In genomic region chr15:57611938-57612337, GRCh38 we compare ENCODE assay signal across 10 cellular contexts. TPM values are rescaled to one million over a fixed set of nuclear protein-coding genes. Genes with fewer than 3 reads are reported as not detected.
DNase-seq lines count a peak whose midpoint lies in the region; ATAC-seq and TF ChIP-seq lines count a peak whose summit lies in the region.
"Had no signal": no experiment of that assay in that cellular context is flagged by ENCODE, and none has a peak within 500 bp of the region (broad histone marks: within the 10 kb centered on the region; RNA-seq: fewer than 3 reads in every experiment).

No MANE protein-coding gene starts in this region.

- TF ChIP-seq POLR2A in sigmoid colon (IDR thresholded peaks at IDR 0.05): no peak

- TF ChIP-seq EP300 in sigmoid colon (IDR thresholded peaks at IDR 0.05): no peak

- H3K27me3 ChIP-seq in H9 (ENCODE audit: insufficient read depth, low read length) (no peaks in the 10 kb centered on the region; the same call in 1 of the 2 replicates), sigmoid colon (no peaks in the 10 kb centered on the region)

- H4K5ac ChIP-seq in H9 (ENCODE audit: insufficient read length, low read depth, low read length): no peak overlapping the region

- intact Hi-C loops in left ventricle myocardium superior (cut with micrococcal nuclease) (loop anchor here (10.0 kb wide), 1 partner anchor 47 kb away; no protein-coding TSS in a partner anchor), sigmoid colon (cut with DNase I) (loop anchor here (1.0 kb wide), 1 partner anchor 52 kb away; no protein-coding TSS in a partner anchor), OCI-LY7 (cut with micrococcal nuclease; ENCODE audit: unreplicated experiment) (no loop called here)

- H3K4me2 ChIP-seq in H9 (ENCODE audit: insufficient read depth, insufficient read length, low read length) (no peak overlapping the region), OCI-LY7 (ENCODE audit: low read length) (no peak overlapping the region)

- H3K4ac ChIP-seq in H9 (ENCODE audit: low read depth, low read length): no peak overlapping the region

- POLR2A ChIA-PET in OCI-LY7 (lab: Charles Lee): no interaction called here

- H3K9me3 Mint-ChIP-seq in H9: no peaks in the 10 kb centered on the region
- H3K9me3 Mint-ChIP-seq: activated naive CD4-positive, alpha-beta T cell treated with anti-CD3 and anti-CD28 coated beads, Interleukin-2, amount 50 U/mL, for 72 hours; naive thymus-derived CD4-positive, alpha-beta T cell had no signal

- DNase-seq in H9 (no peak), amniotic epithelial cell (ENCODE audit: low read depth) (peak; percentile 54), left ventricle myocardium superior (peak; percentile 63), sigmoid colon (peak; percentile 77), OCI-LY7 (ENCODE audit: low spot score) (no peak), NCI-H2081 (lab: John Stamatoyannopoulos, UW) (no peak), SKM-1 treated with dmso at 0.1 percent for 144 hours (lab: John Stamatoyannopoulos, UW; ENCODE audit: unreplicated experiment) (no peak)
- no peak for DNase-seq in activated naive CD4-positive, alpha-beta T cell treated with anti-CD3 and anti-CD28 coated beads, Interleukin-2, amount 50 U/mL, for 16 hours

- no peak overlapping the region for H3K4me3 ChIP-seq in sigmoid colon
- no peak overlapping the region for H3K4me3 ChIP-seq in OCI-LY7 (ENCODE audit: low read depth, low read length, poor library complexity, severe bottlenecking)

- no peaks in the 10 kb centered on the region for H3K36me3 Mint-ChIP-seq in H9 (ENCODE audit: insufficient read depth in 1 of 3, low read depth in 3 of 3)
- H3K36me3 Mint-ChIP-seq: activated naive CD4-positive, alpha-beta T cell treated with anti-CD3 and anti-CD28 coated beads, Interleukin-2, amount 50 U/mL, for 72 hours had no signal

- no peaks in the 10 kb centered on the region for H3K79me1 ChIP-seq in H9 (ENCODE audit: insufficient read depth, low read depth, low read length, poor library complexity, severe bottlenecking)

- H3K79me2 ChIP-seq in H9 (ENCODE audit: insufficient read depth, low read length): no peaks in the 10 kb centered on the region
- H3K79me2 ChIP-seq in OCI-LY7 (ENCODE audit: insufficient read depth, low read depth, low read length): no peaks in the 10 kb centered on the region

- WGBS in H9 (ENCODE audit: extremely low coverage, insufficient read length, low lambda C conversion rate): no CpG with 5 or more reads among the region's 3 CpGs
- WGBS in sigmoid colon, 2 donors: 17 to 56% methylated on average over 3 of the region's 3 CpGs

- no peak overlapping the region for H2AK5ac ChIP-seq in H9 (ENCODE audit: insufficient read length, low read length)

- H3K36me3 ChIP-seq in sigmoid colon (no peaks in the 10 kb centered on the region), OCI-LY7 (ENCODE audit: insufficient read depth, low read length) (no peaks in the 10 kb centered on the region)

- BruUV-seq in OCI-LY7 (replicated peaks; lab: Mats Ljungman, UMichigan): no TSS peak

- H3K9me3 ChIP-seq in H9 (ENCODE audit: control insufficient read depth, low read depth, low read length) (no peaks in the 10 kb centered on the region), sigmoid colon (no peaks in the 10 kb centered on the region), OCI-LY7 (ENCODE audit: low read length) (no peaks in the 10 kb centered on the region)

- no peak overlapping the region for H3K4me3 Mint-ChIP-seq in H9
- H3K4me3 Mint-ChIP-seq: naive thymus-derived CD4-positive, alpha-beta T cell had no signal

- no peaks in the 10 kb centered on the region for H3K23me2 ChIP-seq in H9 (ENCODE audit: insufficient read length, low read depth, low read length, poor library complexity, severe bottlenecking)

- H3K18ac ChIP-seq in H9 (ENCODE audit: insufficient read length, low read depth, low read length): no peak overlapping the region

- H3K27ac ChIP-seq in H9 (ENCODE audit: insufficient read length, low read depth, low read length) (no peak overlapping the region), sigmoid colon (peak overlapping the region; percentile 42 to 84 (median 80)), OCI-LY7 (ENCODE audit: low read depth, low read length, poor library complexity, severe bottlenecking) (no peak overlapping the region)

- H2BK5ac ChIP-seq in H9 (ENCODE audit: insufficient read length, low read length): no peak overlapping the region

- no peaks in the 10 kb centered on the region for H4K20me1 ChIP-seq in H9 (ENCODE audit: control insufficient read depth, insufficient read depth, insufficient read length)
- H4K20me1 ChIP-seq in OCI-LY7 (ENCODE audit: insufficient read depth, low read length): no peaks in the 10 kb centered on the region

- H3K27ac Mint-ChIP-seq in H9: no peak overlapping the region
- H3K27ac Mint-ChIP-seq: activated naive CD4-positive, alpha-beta T cell treated with anti-CD3 and anti-CD28 coated beads, Interleukin-2, amount 50 U/mL, for 72 hours had no signal

- H4K8ac ChIP-seq in H9 (replicated peaks; ENCODE audit: insufficient read length, low read depth, low read length): no peak overlapping the region

- H4K91ac ChIP-seq in H9 (ENCODE audit: insufficient read length, low read depth, low read length): no peak overlapping the region

- H2BK12ac ChIP-seq in H9 (ENCODE audit: insufficient read length, low read depth, low read length): no peak overlapping the region

- H2BK120ac ChIP-seq in H9 (ENCODE audit: low read depth, low read length, poor library complexity, severe bottlenecking): no peak overlapping the region

- no peak overlapping the region for H2BK20ac ChIP-seq in H9 (ENCODE audit: low read depth, low read length, poor library complexity, severe bottlenecking)

- H3K4me1 ChIP-seq in H9 (ENCODE audit: insufficient read depth, low read length) (0 out of 2 replicates have a peak, but pooled peaks cover 2% of the 10 kb centered on the region), sigmoid colon (peaks cover 0 to 47% (median 42%) of the 10 kb centered on the region in 4 donors), OCI-LY7 (ENCODE audit: insufficient read depth, low read length, poor library complexity, severe bottlenecking) (no peaks in the 10 kb centered on the region)

- H2AFZ ChIP-seq in H9 (ENCODE audit: low read length) (no peak overlapping the region), OCI-LY7 (ENCODE audit: low read length) (no peak overlapping the region)

- peak; percentile 67 for ATAC-seq in left ventricle myocardium superior
- ATAC-seq: activated naive CD4-positive, alpha-beta T cell treated with anti-CD3 and anti-CD28 coated beads, Interleukin-2, amount 50 U/mL, for 72 hours; naive thymus-derived CD4-positive, alpha-beta T cell had no signal

- no peak overlapping the region for H2BK15ac ChIP-seq in H9 (ENCODE audit: low read depth, low read length)

- no peak overlapping the region for H3K56ac ChIP-seq in H9 (ENCODE audit: insufficient read length, low read depth, low read length)

- H3K4me1 Mint-ChIP-seq in H9: peaks cover 20% of the 10 kb centered on the region in 2 experiments

- CTCF ChIA-PET in OCI-LY7 (lab: Charles Lee; ENCODE audit: unreplicated experiment): no interaction called here

- H3K9ac ChIP-seq in H9 (ENCODE audit: extremely low read depth, insufficient read length, low read length): no peak overlapping the region

- H3K27me3 Mint-ChIP-seq in H9 (ENCODE audit: low read depth): no peaks in the 10 kb centered on the region; the same call in 1 of the 2 replicates

- H3K9me2 ChIP-seq in OCI-LY7 (ENCODE audit: insufficient read depth, low read length): no peaks in the 10 kb centered on the region

- H3K23ac ChIP-seq in H9 (ENCODE audit: insufficient read length, low read depth, low read length): no peak overlapping the region

- no peak overlapping the region for H3K14ac ChIP-seq in H9 (ENCODE audit: insufficient read depth, low read length)

- TF ChIP-seq CTCF in H9 (conservative IDR thresholded peaks at IDR 0.05) (peak; percentile 38; the same call in 2 of the 3 replicates), sigmoid colon (IDR thresholded peaks at IDR 0.05) (peak; percentile 51 to 61 (median 56)), OCI-LY7 (conservative IDR thresholded peaks at IDR 0.05; ENCODE audit: low read length) (no peak)

- no peak overlapping the region for H3T11ph ChIP-seq in H9 (ENCODE audit: low read length)

RNA-seq across cellular contexts. Expression of gene MYZAP, which starts 20.2 kb away (rescaled TPM):
- total RNA-seq in H9 (2021) (0.63 and 0.72 TPM in 2 replicates), left ventricle myocardium superior (930 TPM), sigmoid colon (10 to 100 TPM; 31.4 to 55.6 (median 47.1) TPM), OCI-LY7 (2022) (not detected in 2 replicates)
- polyA plus RNA-seq in sigmoid colon: 10 to 100 TPM in 2 of 3 donors, 1 to 10 TPM in 1; 7.2 to 48.3 (median 31.8) TPM
- total RNA-seq in OCI-LY7 (2014; rRNA removed; shearing (Covaris generic)): not detected in 2 replicates

Comparison
In these comparisons a context has a peak if more than half of its experiments do, and no peak if none do; other contexts are left out.
1. DNase-seq: peak in amniotic epithelial cell (single experiment), left ventricle myocardium superior (single experiment) and sigmoid colon (single experiment); none in H9 (single experiment), OCI-LY7 (single experiment), NCI-H2081 (0 of 2), SKM-1 treated with dmso at 0.1 percent for 144 hours (single experiment) and activated naive CD4-positive, alpha-beta T cell treated with anti-CD3 and anti-CD28 coated beads, Interleukin-2, amount 50 U/mL, for 16 hours (single experiment).
2. H3K27ac ChIP-seq: peak in sigmoid colon (4 of 4); none in H9 (single experiment) and OCI-LY7 (single experiment).
3. RNA of gene MYZAP, which starts 20.2 kb away (total RNA-seq): 930 TPM in left ventricle myocardium superior (single experiment) and 31.4 to 55.6 TPM in sigmoid colon; 0.63 to 0.72 TPM in H9 and not detected in OCI-LY7; every median in the first group is over 10 times any median in the second.